In the genomic region with DNA sequence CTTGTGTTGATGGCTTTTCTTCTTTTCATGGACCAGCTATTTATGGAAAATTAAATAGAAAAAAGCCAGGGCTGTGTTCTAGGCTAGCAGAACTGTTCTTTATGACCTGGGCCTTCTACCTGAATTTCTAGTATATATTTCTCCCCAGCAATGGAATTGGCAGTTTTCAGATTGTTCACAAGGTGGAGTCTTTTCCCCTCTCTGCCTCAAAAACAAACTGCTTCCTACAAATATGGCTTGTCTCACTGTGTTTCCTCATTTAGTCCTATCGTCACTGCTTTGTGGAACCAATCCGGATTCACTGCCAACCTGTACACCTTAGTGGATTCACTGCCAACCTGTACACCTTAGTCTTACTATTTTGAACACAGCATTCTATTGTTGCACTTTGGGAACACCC, we compare ENCODE assay signal across 35 cellular contexts. TPM values are rescaled to one million over a fixed set of nuclear protein-coding genes. Genes with fewer than 3 reads are reported as not detected.
DNase-seq lines count a peak whose midpoint lies in the region; ATAC-seq and TF ChIP-seq lines count a peak whose summit lies in the region.
"Had no signal": no experiment of that assay in that cellular context is flagged by ENCODE, and none has a peak within 500 bp of the region (broad histone marks: within the 10 kb centered on the region; RNA-seq: fewer than 3 reads in every experiment).

No MANE protein-coding gene starts in this region.

- H3K27me3 ChIP-seq in HCT116 (ENCODE audit: insufficient read depth, low read length) (no peaks in the 10 kb centered on the region), OCI-LY3 (ENCODE audit: low read depth, low read length) (peaks cover 10% of the 10 kb centered on the region; the same call in 1 of the 2 replicates), endodermal cell (ENCODE audit: control insufficient read depth, insufficient read depth, low read length, poor library complexity, severe bottlenecking) (no peaks in the 10 kb centered on the region), mammary epithelial cell (ENCODE audit: insufficient read depth, low read length) (no peaks in the 10 kb centered on the region)
- H3K27me3 ChIP-seq: breast epithelium, ovary, Peyer's patch, vagina had no signal

- no peaks in the 10 kb centered on the region for H3K4me1 Mint-ChIP-seq in endodermal cell
- H3K4me1 Mint-ChIP-seq: activated CD4-positive, alpha-beta memory T cell treated with anti-CD3 and anti-CD28 coated beads, Interleukin-2, amount 10 ng/mL, durations not matched to agents 7 days and 5 days; activated naive CD4-positive, alpha-beta T cell treated with anti-CD3 and anti-CD28 coated beads, Interleukin-2, amount 50 U/mL, for 24 hours; activated T-helper 17 cell treated with anti-CD3 and anti-CD28 coated beads, Interleukin-2, amount 50 U/mL, for 72 hours; stimulated activated naive CD8-positive, alpha-beta T cell treated with anti-CD3 and anti-CD28 coated beads, Interleukin-15, amount 100 ng/mL, for 72 hours had no signal

- H3K79me2 ChIP-seq in HCT116 (ENCODE audit: insufficient read depth, low read length) (no peaks in the 10 kb centered on the region), OCI-LY3 (ENCODE audit: low read length) (no peaks in the 10 kb centered on the region), mammary epithelial cell (ENCODE audit: insufficient read depth, low read length) (no peaks in the 10 kb centered on the region)

- TF ChIP-seq CTCF in HCT116 (IDR thresholded peaks at IDR 0.05 in 2 of 3, conservative IDR thresholded peaks at IDR 0.05 in 1 of 3; ENCODE audit: borderline replicate concordance in 1 of 3, insufficient read depth in 1 of 3, low read depth in 2 of 3, low read length in 2 of 3) (peak; percentile 10 to 23 (median 19); a peak in 2 of 6 replicates), OCI-LY3 (IDR thresholded peaks at IDR 0.05; ENCODE audit: low read depth, low read length) (peak; percentile 14), endodermal cell (conservative IDR thresholded peaks at IDR 0.05) (peak; percentile 48), mammary epithelial cell (conservative IDR thresholded peaks at IDR 0.05 in 1 of 2, IDR thresholded peaks at IDR 0.05 in 1 of 2; ENCODE audit: extremely low read depth in 1 of 2, insufficient read depth in 1 of 2, low read depth in 1 of 2, low read length in 2 of 2) (peak in 1 of 2 donors; percentile 5)

- H3K9me3 ChIP-seq in HCT116 (ENCODE audit: control insufficient read depth in 1 of 2, insufficient read depth in 1 of 2, low read depth in 1 of 2, low read length in 2 of 2) = no peaks in the 10 kb centered on the region; a peak in 2 of 4 replicates
- H3K9me3 ChIP-seq in OCI-LY3 (ENCODE audit: insufficient read depth, low read length) = no peaks in the 10 kb centered on the region
- H3K9me3 ChIP-seq in endodermal cell (ENCODE audit: control insufficient read depth, low read length) = no peaks in the 10 kb centered on the region
- no peaks in the 10 kb centered on the region for H3K9me3 ChIP-seq in mammary epithelial cell (replicated peaks; ENCODE audit: insufficient read depth, low read length)
- H3K9me3 ChIP-seq: ovary, vagina had no signal

- dilution Hi-C loops in mammary epithelial cell (cut with HindIII; ENCODE audit: low sequenced_read_pairs) = no loop called here

- no TSS peak for BruUV-seq in HCT116 (replicated peaks; lab: Mats Ljungman, UMichigan)
- no TSS peak for BruUV-seq in mammary epithelial cell (replicated peaks; lab: Mats Ljungman, UMichigan)

- H3K4me1 ChIP-seq in HCT116 (ENCODE audit: control insufficient read depth in 1 of 2, insufficient read depth in 2 of 2, low read length in 2 of 2) = no peaks in the 10 kb centered on the region
- H3K4me1 ChIP-seq in OCI-LY3 (ENCODE audit: low read length) = no peaks in the 10 kb centered on the region
- H3K4me1 ChIP-seq in endodermal cell (ENCODE audit: control insufficient read depth, insufficient read depth, low read length) = no peaks in the 10 kb centered on the region
- H3K4me1 ChIP-seq in mammary epithelial cell (ENCODE audit: insufficient read depth, low read length) = no peaks in the 10 kb centered on the region
- H3K4me1 ChIP-seq: breast epithelium, lower lobe of right lung, Peyer's patch, vagina had no signal

- H3K36me3 Mint-ChIP-seq in endodermal cell (ENCODE audit: low read depth) = no peaks in the 10 kb centered on the region
- H3K36me3 Mint-ChIP-seq: CD8-positive, alpha-beta T cell had no signal

- in situ Hi-C loops in mammary epithelial cell (cut with MboI; ENCODE audit: low sequenced_read_pairs in 2 of 2) = no loop called here

- H3K4me2 ChIP-seq in HCT116 (ENCODE audit: low read length) = no peak overlapping the region
- H3K4me2 ChIP-seq in OCI-LY3 (ENCODE audit: low read length) = no peak overlapping the region
- H3K4me2 ChIP-seq in mammary epithelial cell (ENCODE audit: insufficient read depth, low read depth, low read length) = no peak overlapping the region
- H3K4me2 ChIP-seq: smooth muscle cell had no signal

- WGBS in endodermal cell (ENCODE audit: insufficient coverage in 1 of 2, insufficient read length in 1 of 2), 2 experiments = 86 to 88% methylated on average over 2 of the region's 2 CpGs
- WGBS in mammary epithelial cell (ENCODE audit: low coverage, missing lambda C conversion rate) = 100% methylated on average over 2 of the region's 2 CpGs

- H2AFZ ChIP-seq in HCT116 (ENCODE audit: low read depth, low read length, poor library complexity, severe bottlenecking) (no peak overlapping the region), OCI-LY3 (ENCODE audit: low read depth, low read length) (no peak overlapping the region), mammary epithelial cell (ENCODE audit: low read depth, low read length) (no peak overlapping the region)

- H3K27ac ChIP-seq in HCT116 (ENCODE audit: low read depth, low read length) = no peak overlapping the region
- H3K27ac ChIP-seq in OCI-LY3 (ENCODE audit: low read length) = no peak overlapping the region
- H3K27ac ChIP-seq in endodermal cell (ENCODE audit: low read depth, low read length) = no peak overlapping the region
- H3K27ac ChIP-seq in mammary epithelial cell (ENCODE audit: insufficient read depth, low read depth, low read length) = no peak overlapping the region
- H3K27ac ChIP-seq: breast epithelium, lower lobe of right lung, ovary, Peyer's patch, vagina had no signal

- no peak for ATAC-seq in HCT116
- ATAC-seq: activated T-helper 17 cell treated with anti-CD3 and anti-CD28 coated beads, Interleukin-2, amount 50 U/mL, for 72 hours; CD8-positive, alpha-beta T cell; lower lobe of right lung; stimulated activated naive CD8-positive, alpha-beta T cell treated with anti-CD3 and anti-CD28 coated beads, Interleukin-15, amount 100 ng/mL, for 72 hours had no signal

- H3K9me3 Mint-ChIP-seq in endodermal cell = peaks cover 9% of the 10 kb centered on the region

- no peak for TF ChIP-seq POLR2A in HCT116 (IDR thresholded peaks at IDR 0.05; ENCODE audit: borderline replicate concordance, extremely low read depth, insufficient read depth, insufficient read length)

- no peaks in the 10 kb centered on the region for H3K27me3 Mint-ChIP-seq in endodermal cell (ENCODE audit: insufficient read depth)
- H3K27me3 Mint-ChIP-seq: stimulated activated naive CD8-positive, alpha-beta T cell treated with anti-CD3 and anti-CD28 coated beads, Interleukin-15, amount 100 ng/mL, for 72 hours had no signal

- POLR2A ChIA-PET in HCT116 (lab: Charles Lee) = no interaction called here

- CTCF ChIA-PET in HCT116 (lab: Charles Lee) (no interaction called here), mammary epithelial cell (lab: Charles Lee; ENCODE audit: low non-redundant PET) (no interaction called here)

- H4K20me1 ChIP-seq in HCT116 (ENCODE audit: insufficient read depth) (no peaks in the 10 kb centered on the region), OCI-LY3 (ENCODE audit: insufficient read depth, low read length) (no peaks in the 10 kb centered on the region), mammary epithelial cell (ENCODE audit: insufficient read depth, low read length) (no peaks in the 10 kb centered on the region)

- H3K36me3 ChIP-seq in HCT116 (ENCODE audit: control insufficient read depth in 1 of 2, insufficient read depth in 2 of 2, low read length in 2 of 2) (no peaks in the 10 kb centered on the region), OCI-LY3 (replicated peaks; ENCODE audit: low read depth, low read length) (no peaks in the 10 kb centered on the region), endodermal cell (ENCODE audit: control insufficient read depth, insufficient read depth, low read length) (no peaks in the 10 kb centered on the region), mammary epithelial cell (ENCODE audit: insufficient read depth, low read length) (no peaks in the 10 kb centered on the region)
- H3K36me3 ChIP-seq: breast epithelium, lower lobe of right lung, ovary, Peyer's patch, vagina had no signal

- RAD21 ChIA-PET in HCT116 (lab: Charles Lee; ENCODE audit: low non-redundant PET in 1 of 2, low total read pairs in 2 of 2, uncharacterized antibody in 2 of 2, unreplicated experiment in 2 of 2) = no interaction called here

- DNase-seq in DMS 273 (lab: John Stamatoyannopoulos, UW; ENCODE audit: unreplicated experiment) = peak; percentile 9
- DNase-seq in DMS 273 treated with DMSO at 0.1 percent for 48 hours (lab: John Stamatoyannopoulos, UW) = no peak
- no peak for DNase-seq in HCT116 (ENCODE audit: low read depth, low spot score)
- no peak for DNase-seq in endodermal cell
- DNase-seq in mammary epithelial cell = no peak
- no peak for DNase-seq in SHP77 treated with DMSO at 0.1 percent for 48 hours (lab: John Stamatoyannopoulos, UW)
- DNase-seq in H4 (ENCODE audit: low spot score) = no peak
- DNase-seq: activated CD4-positive, alpha-beta memory T cell treated with anti-CD3 and anti-CD28 coated beads, Interleukin-2, amount 10 ng/mL, durations not matched to agents 7 days and 5 days; activated CD4-positive, CD25-positive, alpha-beta regulatory T cell treated with anti-CD3 and anti-CD28 coated beads, Interleukin-2, amount 50 U/mL, for 72 hours; activated CD8-positive, alpha-beta memory T cell treated with anti-CD3 and anti-CD28 coated beads, Interleukin-2, amount 50 U/mL, for 48 hours; amygdala; CD8-positive, alpha-beta T cell; DMS53; islet precursor cell; lower lobe of right lung; NCI-H1436 treated with DMSO at 0.1 percent for 48 hours; ovary; Peyer's patch; stimulated activated CD4-positive, alpha-beta T cell treated with anti-CD3 and anti-CD28 coated beads, Interleukin-1b, Interleukin-23, amount 100 ng/mL, for 48 hours; stimulated activated CD8-positive, alpha-beta memory T cell treated with anti-CD3 and anti-CD28 coated beads, Interleukin-4, amount 100 ng/mL, for 48 hours; stimulated activated naive CD8-positive, alpha-beta T cell treated with anti-CD3 and anti-CD28 coated beads, Interleukin-15, amount 100 ng/mL, for 72 hours had no signal

- H3K4me3 Mint-ChIP-seq in endodermal cell = no peak overlapping the region
- H3K4me3 Mint-ChIP-seq: activated CD4-positive, alpha-beta memory T cell treated with anti-CD3 and anti-CD28 coated beads, Interleukin-2, amount 10 ng/mL, durations not matched to agents 7 days and 5 days; activated naive CD4-positive, alpha-beta T cell treated with anti-CD3 and anti-CD28 coated beads, Interleukin-2, amount 50 U/mL, for 24 hours; activated T-helper 17 cell treated with anti-CD3 and anti-CD28 coated beads, Interleukin-2, amount 50 U/mL, for 72 hours; CD8-positive, alpha-beta T cell; nephron; stimulated activated naive CD8-positive, alpha-beta T cell treated with anti-CD3 and anti-CD28 coated beads, Interleukin-15, amount 100 ng/mL, for 72 hours had no signal

- intact Hi-C loops in HCT116 (cut with micrococcal nuclease) (no loop called here), mammary epithelial cell (cut with micrococcal nuclease) (no loop called here)

- H3K9ac ChIP-seq in HCT116 (ENCODE audit: low read length) = no peak overlapping the region
- H3K9ac ChIP-seq in OCI-LY3 (ENCODE audit: low read length) = no peak overlapping the region
- H3K9ac ChIP-seq in endodermal cell (ENCODE audit: extremely low read depth, low read length, poor library complexity, severe bottlenecking) = no peak overlapping the region
- no peak overlapping the region for H3K9ac ChIP-seq in mammary epithelial cell (ENCODE audit: insufficient read depth, low read length)

- no peaks in the 10 kb centered on the region for H3K9me2 ChIP-seq in HCT116 (ENCODE audit: insufficient read depth)

- TF ChIP-seq RAD21 in HCT116 (IDR thresholded peaks at IDR 0.05; ENCODE audit: low read depth) = peak; percentile 29; the same call in 1 of the 2 replicates

- H3K27ac Mint-ChIP-seq in endodermal cell = no peak overlapping the region
- H3K27ac Mint-ChIP-seq: activated CD4-positive, alpha-beta memory T cell treated with anti-CD3 and anti-CD28 coated beads, Interleukin-2, amount 10 ng/mL, durations not matched to agents 7 days and 5 days; activated naive CD4-positive, alpha-beta T cell treated with anti-CD3 and anti-CD28 coated beads, Interleukin-2, amount 50 U/mL, for 24 hours; activated T-helper 17 cell treated with anti-CD3 and anti-CD28 coated beads, Interleukin-2, amount 50 U/mL, for 72 hours; CD8-positive, alpha-beta T cell; nephron had no signal

- no peak overlapping the region for H3K4me3 ChIP-seq in HCT116 (replicated peaks in 1 of 2; ENCODE audit: low read depth in 1 of 2, low read length in 2 of 2)
- no peak overlapping the region for H3K4me3 ChIP-seq in OCI-LY3 (ENCODE audit: low read length)
- no peak overlapping the region for H3K4me3 ChIP-seq in endodermal cell (ENCODE audit: low read length)
- no peak overlapping the region for H3K4me3 ChIP-seq in mammary epithelial cell (replicated peaks in 1 of 3; ENCODE audit: insufficient read depth in 1 of 3, low read depth in 2 of 3, low read length in 3 of 3)
- H3K4me3 ChIP-seq: breast epithelium, lower lobe of right lung, ovary, Peyer's patch, smooth muscle cell, vagina had no signal

RNA-seq across cellular contexts. Expression of a gene that starts 5.0 kb away (rescaled TPM):
- total RNA-seq in HCT116 (2021; ENCODE audit: unreplicated experiment) (not detected), endodermal cell (not detected), mammary epithelial cell (not detected)
- not detected in 2 replicates for polyA plus RNA-seq in HCT116 (2012)
- polyA plus RNA-seq in endodermal cell (2013, experiment 1 of 2) = not detected
- polyA plus RNA-seq in endodermal cell (2013, experiment 2 of 2) = not detected
- not detected for polyA plus RNA-seq in mammary epithelial cell
- not detected for polyA minus RNA-seq in mammary epithelial cell
- not detected in 2 replicates for total RNA-seq in H4 (2014; rRNA removed; shearing (Covaris generic))
- total RNA-seq: A172; activated CD4-positive, alpha-beta memory T cell treated with anti-CD3 and anti-CD28 coated beads, Interleukin-2, amount 10 ng/mL, durations not matched to agents 7 days and 5 days; activated T-helper 17 cell treated with anti-CD3 and anti-CD28 coated beads, Interleukin-2, amount 50 U/mL, for 72 hours; breast epithelium; CD8-positive, alpha-beta T cell; lower lobe of right lung; M059J; mucosa of gallbladder; NCI-H460; ovary; Peyer's patch; renal cortical epithelial cell; SK-MEL-5; smooth muscle cell; T-helper 1 cell treated with Interleukin-12 subunit alpha and Interleukin-12 subunit beta and Interleukin-4 antibody, amounts not matched to agents 30 ng/mL and 1 ng/mL, for 36 hours; vagina had no signal
- polyA plus RNA-seq: ovary, smooth muscle cell had no signal
